In the genomic region with DNA sequence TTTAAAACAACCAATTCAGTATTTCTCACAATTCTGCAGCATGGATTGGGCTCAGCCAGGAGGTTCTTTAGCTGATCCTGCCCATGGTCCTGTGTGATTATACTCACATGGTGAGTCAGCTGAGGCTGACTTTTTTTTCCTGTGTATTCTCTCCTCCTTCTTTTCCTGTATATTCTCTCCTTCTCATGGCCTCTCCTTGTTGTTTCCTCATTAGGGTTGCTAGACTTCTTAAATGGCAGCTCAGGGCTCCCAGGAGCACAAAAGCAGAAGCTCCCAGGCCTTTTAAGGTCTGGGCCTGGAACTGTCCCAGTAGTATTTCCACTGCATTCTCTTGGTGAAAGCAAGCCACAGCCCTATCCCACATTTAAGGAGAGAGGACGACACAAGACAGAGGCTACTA, we compare ENCODE assay signal across 12 cellular contexts. TPM values are rescaled to one million over a fixed set of nuclear protein-coding genes. Genes with fewer than 3 reads are reported as not detected.
DNase-seq lines count a peak whose midpoint lies in the region; ATAC-seq and TF ChIP-seq lines count a peak whose summit lies in the region.
"Had no signal": no experiment of that assay in that cellular context is flagged by ENCODE, and none has a peak within 500 bp of the region (broad histone marks: within the 10 kb centered on the region; RNA-seq: fewer than 3 reads in every experiment).

No MANE protein-coding gene starts in this region.

- POLR2A ChIA-PET in Panc1 (lab: Charles Lee) = no interaction called here

- H3K9me3 Mint-ChIP-seq in GM23338 (no peaks in the 10 kb centered on the region), osteocyte (ENCODE audit: unreplicated experiment) (peaks cover 6% of the 10 kb centered on the region), glutamatergic neuron (ENCODE audit: unreplicated experiment) (no peaks in the 10 kb centered on the region)
- H3K9me3 Mint-ChIP-seq: CD8-positive, alpha-beta T cell; neural crest cell had no signal

- in situ Hi-C loops in Panc1 (cut with HindIII; ENCODE audit: low pct_unique_long_range_greater_than_20kb, low sequenced_read_pairs) (no loop called here), brain microvascular endothelial cell (cut with HindIII; ENCODE audit: low pct_ligation_motif_present, low sequenced_read_pairs) (no loop called here)

- H3K4me3 ChIP-seq in GM23338 (no peak overlapping the region), Panc1 (ENCODE audit: low read depth in 2 of 2, low read length in 2 of 2) (no peak overlapping the region), brain microvascular endothelial cell (ENCODE audit: low read depth, low read length) (no peak overlapping the region)

- intact Hi-C loops in Panc1 (cut with micrococcal nuclease; ENCODE audit: unreplicated experiment) = no loop called here

- no peaks in the 10 kb centered on the region for H3F3A ChIP-seq in GM23338 (replicated peaks; ENCODE audit: low read depth)

- H3K36me3 Mint-ChIP-seq in GM23338 (ENCODE audit: low read depth) (peaks cover 37% of the 10 kb centered on the region), osteocyte (ENCODE audit: unreplicated experiment) (peaks cover 33% of the 10 kb centered on the region), glutamatergic neuron (ENCODE audit: unreplicated experiment) (peaks cover 10% of the 10 kb centered on the region)
- H3K36me3 Mint-ChIP-seq: CD8-positive, alpha-beta T cell had no signal

- 0 out of 2 replicates have a peak, but pooled peaks cover 4% of the 10 kb centered on the region for H3K9me2 ChIP-seq in GM23338 (ENCODE audit: insufficient read depth)

- peaks cover 6% of the 10 kb centered on the region; the same call in 1 of the 2 replicates for H3K36me3 ChIP-seq in GM23338 (ENCODE audit: insufficient read depth)
- peaks cover 3% of the 10 kb centered on the region; the same call in 1 of the 2 replicates for H3K36me3 ChIP-seq in Panc1 (ENCODE audit: control insufficient read depth, insufficient read depth, low read length)
- H3K36me3 ChIP-seq in brain microvascular endothelial cell (replicated peaks) = peaks cover 22% of the 10 kb centered on the region

- H3K4me2 ChIP-seq in GM23338 = no peak overlapping the region

- H3K27me3 ChIP-seq in GM23338 (ENCODE audit: insufficient read depth) = no peaks in the 10 kb centered on the region
- H3K27me3 ChIP-seq in Panc1 (ENCODE audit: control insufficient read depth, insufficient read depth, low read length) = no peaks in the 10 kb centered on the region
- H3K27me3 ChIP-seq in brain microvascular endothelial cell (replicated peaks) = no peaks in the 10 kb centered on the region

- no peak for TF ChIP-seq CTCF in GM23338 (conservative IDR thresholded peaks at IDR 0.05; ENCODE audit: low read depth in 2 of 2)
- no peak for TF ChIP-seq CTCF in Panc1 (IDR thresholded peaks at IDR 0.05)
- no peak for TF ChIP-seq CTCF in brain microvascular endothelial cell (IDR thresholded peaks at IDR 0.05; ENCODE audit: low read depth, low read length, missing control alignments)
- no peak for TF ChIP-seq CTCF in osteocyte (IDR thresholded peaks at IDR 0.05)
- TF ChIP-seq CTCF in glutamatergic neuron (IDR thresholded peaks at IDR 0.05; ENCODE audit: partially characterized antibody, unreplicated experiment) = no peak

- H3K27me3 Mint-ChIP-seq in GM23338 (ENCODE audit: insufficient read depth, low read depth, poor library complexity) = no peaks in the 10 kb centered on the region
- H3K27me3 Mint-ChIP-seq in osteocyte (ENCODE audit: unreplicated experiment) = no peaks in the 10 kb centered on the region
- H3K27me3 Mint-ChIP-seq in glutamatergic neuron (ENCODE audit: unreplicated experiment) = peaks cover 2% of the 10 kb centered on the region
- H3K27me3 Mint-ChIP-seq: activated CD4-positive, alpha-beta T cell treated with anti-CD3 and anti-CD28 coated beads for 36 hours had no signal

- H3K79me2 ChIP-seq in GM23338 (replicated peaks; ENCODE audit: insufficient read depth) = no peaks in the 10 kb centered on the region

- H3K4me1 Mint-ChIP-seq in GM23338 (peaks cover 2% of the 10 kb centered on the region; the same call in 1 of the 3 replicates), osteocyte (ENCODE audit: unreplicated experiment) (peaks cover 34% of the 10 kb centered on the region), glutamatergic neuron (ENCODE audit: low read depth, unreplicated experiment) (peaks cover 17% of the 10 kb centered on the region)
- H3K4me1 Mint-ChIP-seq: neural crest cell had no signal

- no peak overlapping the region for H2AFZ ChIP-seq in GM23338

- H3K27ac ChIP-seq in GM23338 (ENCODE audit: low read depth) (no peak overlapping the region), Panc1 (ENCODE audit: low read length) (peak overlapping the region; percentile 29; the same call in 1 of the 2 replicates), brain microvascular endothelial cell (peak overlapping the region; percentile 79)

- no TSS peak for BruUV-seq in Panc1 (replicated peaks; lab: Mats Ljungman, UMichigan)

- DNase-seq in GM23338 (ENCODE audit: low spot score) = no peak
- DNase-seq in Panc1 (ENCODE audit: low read depth, low spot score) = no peak
- peak; percentile 49 for DNase-seq in brain microvascular endothelial cell
- no peak for DNase-seq in osteocyte (ENCODE audit: extremely low spot score, unreplicated experiment)
- DNase-seq in NCI-H446 treated with DMSO at 0.1 percent for 48 hours (lab: John Stamatoyannopoulos, UW) = no peak
- no peak for DNase-seq in glutamatergic neuron
- no peak for DNase-seq in dermis blood vessel endothelial cell
- DNase-seq: activated CD4-positive, alpha-beta T cell treated with anti-CD3 and anti-CD28 coated beads for 36 hours; CD8-positive, alpha-beta T cell; foreskin melanocyte had no signal

- H3K4me1 ChIP-seq in GM23338 (ENCODE audit: insufficient read depth) (no peaks in the 10 kb centered on the region), Panc1 (ENCODE audit: control insufficient read depth, insufficient read depth, low read length) (peaks cover 16% of the 10 kb centered on the region)

- no peak overlapping the region for H3K4me3 Mint-ChIP-seq in GM23338
- H3K4me3 Mint-ChIP-seq in osteocyte (ENCODE audit: unreplicated experiment) = no peak overlapping the region
- no peak overlapping the region for H3K4me3 Mint-ChIP-seq in glutamatergic neuron (ENCODE audit: unreplicated experiment)
- H3K4me3 Mint-ChIP-seq: activated CD4-positive, alpha-beta T cell treated with anti-CD3 and anti-CD28 coated beads for 36 hours; CD8-positive, alpha-beta T cell; neural crest cell had no signal

- H4K20me1 ChIP-seq in GM23338 (replicated peaks; ENCODE audit: insufficient read depth) = no peaks in the 10 kb centered on the region

- CTCF ChIA-PET in Panc1 (lab: Charles Lee) = no interaction called here

- ATAC-seq in GM23338 (no peak), Panc1 (no peak), GM18498 (IDR thresholded peaks at IDR 0.05; ENCODE audit: unreplicated experiment) (no peak)
- ATAC-seq: activated CD4-positive, alpha-beta T cell treated with anti-CD3 and anti-CD28 coated beads for 36 hours; CD8-positive, alpha-beta T cell had no signal

- H3K9me3 ChIP-seq in Panc1 (ENCODE audit: control insufficient read depth, insufficient read depth, low read depth, low read length) = peaks cover 11% of the 10 kb centered on the region; the same call in 1 of the 2 replicates

- H3K27ac Mint-ChIP-seq in GM23338 (peak overlapping the region; percentile 96), osteocyte (ENCODE audit: unreplicated experiment) (peak overlapping the region; percentile 65), glutamatergic neuron (ENCODE audit: unreplicated experiment) (no peak overlapping the region)
- H3K27ac Mint-ChIP-seq: activated CD4-positive, alpha-beta T cell treated with anti-CD3 and anti-CD28 coated beads for 36 hours; CD8-positive, alpha-beta T cell had no signal

TF ChIP-seq in GM23338, 12 proteins besides CTCF, POLR2A, EP300 and RAD21:
- TF ChIP-seq ZNF331 (CRISPR knock-in tag; IDR thresholded peaks at IDR 0.05; ENCODE audit: low read depth) = peak; percentile 60
- TF ChIP-seq STAT1 (IDR thresholded peaks at IDR 0.05; ENCODE audit: unreplicated experiment) = no peak

RNA-seq across cellular contexts. Expression of a gene that starts 26.8 kb away (rescaled TPM):
- total RNA-seq in GM23338 (2014; rRNA removed; shearing (Covaris generic)) = 11.7 and 14.4 TPM in 2 replicates
- 3.3 and 4.4 TPM in 2 replicates for polyA plus RNA-seq in GM23338 (2016; fragmentation: Nextera tagmentation; extraction: Ambion mirVana)
- total RNA-seq in Panc1 (2021; ENCODE audit: unreplicated experiment) (22.7 TPM), osteocyte (16.2 and 16.7 TPM in 2 replicates), glutamatergic neuron (ENCODE audit: unreplicated experiment) (4.6 TPM), dermis blood vessel endothelial cell (16.3 and 24.3 TPM in 2 replicates)
- polyA plus RNA-seq in Panc1 (2012; ENCODE audit: insufficient read length) = 18.2 TPM
